In genomic region chr2:26911911-26912861, GRCh38 we compare ENCODE assay signal across 1 cellular context.
TF ChIP-seq lines count a peak whose summit lies in the region.

No MANE protein-coding gene starts in this region.

TF ChIP-seq in GM23338, 12 proteins besides CTCF, POLR2A, EP300 and RAD21 (continued from another document):
- TF ChIP-seq ZNF462 (CRISPR knock-in tag; IDR thresholded peaks at IDR 0.05) (no peak), ZNF114 (CRISPR knock-in tag; IDR thresholded peaks at IDR 0.05) (no peak)
